Comparison of ENCODE assay signal across 8 cellular contexts in the genomic region with DNA sequence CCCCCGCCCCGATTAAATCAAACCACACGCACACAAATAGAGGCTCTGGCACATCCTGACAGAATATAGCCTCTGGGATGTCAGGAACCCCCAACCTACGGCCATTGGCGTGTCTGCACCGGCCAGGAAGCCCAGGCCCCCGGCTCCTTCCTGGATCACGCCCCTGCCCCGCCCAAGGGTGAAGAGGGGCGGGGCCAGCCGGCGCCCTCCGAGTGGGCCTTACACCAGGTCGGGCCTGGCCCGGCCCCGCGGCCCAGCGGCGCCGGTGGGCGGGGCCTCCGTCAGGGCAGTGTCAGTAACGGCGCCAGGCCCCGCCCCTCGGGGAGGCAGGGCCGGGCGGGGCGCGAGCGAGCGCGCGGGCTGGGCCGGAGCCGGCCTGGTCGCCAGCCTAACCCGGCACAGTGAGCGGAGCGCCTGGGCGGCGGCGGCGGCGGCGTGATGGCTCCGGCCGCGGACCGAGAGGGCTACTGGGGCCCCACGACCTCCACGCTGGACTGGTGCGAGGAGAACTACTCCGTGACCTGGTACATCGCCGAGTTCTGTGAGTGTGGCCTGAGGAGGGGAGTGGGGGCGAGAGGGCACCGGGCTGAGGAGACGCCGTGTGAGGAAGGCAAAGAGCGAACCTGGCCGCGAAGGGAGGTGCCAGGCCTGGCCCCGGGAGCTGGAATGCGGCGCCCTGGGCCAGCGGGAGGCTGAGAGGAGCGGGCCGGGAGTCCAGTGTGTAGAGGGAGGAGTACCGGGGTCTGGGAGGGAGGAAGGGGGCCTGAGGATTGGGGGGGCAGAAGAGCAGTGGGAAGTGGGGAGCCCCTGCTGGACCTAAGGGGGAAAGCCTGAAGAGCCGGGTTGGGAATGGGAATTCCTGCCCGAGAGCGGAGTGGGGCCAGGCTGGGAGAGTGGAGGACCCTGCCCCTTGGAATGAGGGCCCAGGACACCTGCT. TPM values are rescaled to one million over a fixed set of nuclear protein-coding genes. Genes with fewer than 3 reads are reported as not detected.
DNase-seq lines count a peak whose midpoint lies in the region; ATAC-seq and TF ChIP-seq lines count a peak whose summit lies in the region.

A gene (plus strand): TSS at position 380 of the 937 bp plus-strand sequence. CDS start 59 bp downstream, at position 439.

- no peak for TF ChIP-seq POLR2A in lower leg skin (IDR thresholded peaks at IDR 0.05)

- intact Hi-C loops in lower leg skin (cut with DNase I; ENCODE audit: low total_unique reads) = no loop called here

- peak; percentile 96 for DNase-seq in CD1c-positive myeloid dendritic cell (ENCODE audit: extremely low spot score)
- peak; percentile 97 for DNase-seq in NCI-H69 (lab: John Stamatoyannopoulos, UW)
- peak; percentile 58 to 69 for DNase-seq in activated CD4-positive, alpha-beta T cell treated with anti-CD3 and anti-CD28 coated beads, Interleukin-2, amount 50 U/mL, for 24 hours (ENCODE audit: low read depth in 1 of 2, low spot score in 1 of 2)
- DNase-seq in dermis microvascular lymphatic vessel endothelial cell (ENCODE audit: low read depth in 2 of 2) = peak; percentile 78 to 92
- peak; percentile 84 to 97 for DNase-seq in lower leg skin (ENCODE audit: low spot score in 2 of 2)
- DNase-seq in stimulated activated CD4-positive, alpha-beta T cell treated with anti-CD3 and anti-CD28 coated beads, Interleukin-4, amount 100 ng/mL, for 48 hours (ENCODE audit: low read depth in 2 of 2) = peak; percentile 76 to 87

- WGBS in lower leg skin, 2 donors = 1% methylated on average over 33 of the region's 73 CpGs

- H3K4me3 ChIP-seq in lower leg skin (ENCODE audit: low read depth, poor library complexity, severe bottlenecking) = peak within 1 kb of the TSS; percentile 92

- ATAC-seq in GM19324 (IDR thresholded peaks at IDR 0.05; ENCODE audit: low FRiP score, unreplicated experiment) = peak; percentile 99
- ATAC-seq in HG03460 (IDR thresholded peaks at IDR 0.05; ENCODE audit: unreplicated experiment) = peak; percentile 94

- TF ChIP-seq CTCF in lower leg skin (IDR thresholded peaks at IDR 0.05) = no peak

RNA-seq across cellular contexts. Expression of the gene that starts here (rescaled TPM):
- total RNA-seq in dermis microvascular lymphatic vessel endothelial cell (20.0 and 20.2 TPM in 2 replicates), lower leg skin (1 to 10 TPM; 3.5 to 5.9 (median 5.1) TPM)

Comparison
In these comparisons a context has a peak if more than half of its experiments do, and no peak if none do; other contexts are left out.
1. Peak in every context shown above with its lines: DNase-seq, ATAC-seq and H3K4me3 ChIP-seq.